In genomic region chr14:72568296-72568992, GRCh38 we compare ENCODE assay signal across 1 cellular context.
TF ChIP-seq lines count a peak whose summit lies in the region.

No MANE protein-coding gene starts in this region.

TF ChIP-seq in IMR-90, 13 proteins besides CTCF, POLR2A, EP300 and RAD21 (continued from another document):
- TF ChIP-seq USF2 (IDR thresholded peaks at IDR 0.05; ENCODE audit: low read depth, low read length): no peak
- TF ChIP-seq SMC3 (IDR thresholded peaks at IDR 0.05; ENCODE audit: low read depth, low read length): no peak
- no peak for TF ChIP-seq NFE2L2 (IDR thresholded peaks at IDR 0.05; ENCODE audit: low read depth, low read length)
- TF ChIP-seq MXI1 (IDR thresholded peaks at IDR 0.05; ENCODE audit: borderline replicate concordance, low read depth, low read length): no peak
- TF ChIP-seq CHD1 (IDR thresholded peaks at IDR 0.05; ENCODE audit: low read depth, low read length): no peak
- TF ChIP-seq RFX5 (IDR thresholded peaks at IDR 0.05; ENCODE audit: low read depth, low read length): no peak
- no peak for TF ChIP-seq BHLHE40 (IDR thresholded peaks at IDR 0.05; ENCODE audit: low read depth, low read length)
- TF ChIP-seq CEBPB (IDR thresholded peaks at IDR 0.05; ENCODE audit: low read depth, low read length): no peak
- TF ChIP-seq MAFK (IDR thresholded peaks at IDR 0.05; ENCODE audit: low read depth, low read length): no peak
- no peak for TF ChIP-seq ELK1 (IDR thresholded peaks at IDR 0.05; ENCODE audit: borderline replicate concordance, low read depth, low read length)
- no peak for TF ChIP-seq FOS (IDR thresholded peaks at IDR 0.05; ENCODE audit: low read depth, low read length)
- TF ChIP-seq MAZ (IDR thresholded peaks at IDR 0.05; ENCODE audit: borderline replicate concordance, low read depth, low read length): no peak
